16 cellular contexts compared by ENCODE assay signal in genomic region chr1:116179398-116179797, GRCh38.
DNase-seq lines count a peak whose midpoint lies in the region; ATAC-seq and TF ChIP-seq lines count a peak whose summit lies in the region.
"Had no signal": no experiment of that assay in that cellular context is flagged by ENCODE, and none has a peak within 500 bp of the region (broad histone marks: within the 10 kb centered on the region; RNA-seq: fewer than 3 reads in every experiment).

No MANE protein-coding gene starts in this region.

- no peak overlapping the region for H2AFZ ChIP-seq in hepatocyte
- no peak overlapping the region for H2AFZ ChIP-seq in neural cell (ENCODE audit: low read depth, low read length)
- H2AFZ ChIP-seq: GM23338 had no signal

- H3K4me2 ChIP-seq in hepatocyte (no peak overlapping the region), neural cell (ENCODE audit: low read length) (no peak overlapping the region)
- H3K4me2 ChIP-seq: GM23338 had no signal

- H3K9me2 ChIP-seq in hepatocyte (replicated peaks; ENCODE audit: insufficient read depth) (no peaks in the 10 kb centered on the region), neural cell (ENCODE audit: insufficient read depth, low read length) (no peaks in the 10 kb centered on the region)

- no peaks in the 10 kb centered on the region for H3F3A ChIP-seq in neural cell (ENCODE audit: insufficient read depth, low read length, poor library complexity, severe bottlenecking)

- intact Hi-C loops in upper lobe of right lung (cut with DNase I) (no loop called here), A673 (cut with micrococcal nuclease; ENCODE audit: unreplicated experiment) (no loop called here)

- H4K20me1 ChIP-seq in hepatocyte (ENCODE audit: insufficient read depth, poor library complexity, severe bottlenecking): no peaks in the 10 kb centered on the region
- H4K20me1 ChIP-seq in neural cell (ENCODE audit: insufficient read depth): no peaks in the 10 kb centered on the region

- TF ChIP-seq CTCF in hepatocyte (IDR thresholded peaks at IDR 0.05; ENCODE audit: poor library complexity) (no peak), neural cell (IDR thresholded peaks at IDR 0.05; ENCODE audit: poor library complexity, severe bottlenecking) (no peak), upper lobe of right lung (IDR thresholded peaks at IDR 0.05) (no peak), A673 (conservative IDR thresholded peaks at IDR 0.05; ENCODE audit: low read depth, low read length) (no peak)

- WGBS in hepatocyte (ENCODE audit: low lambda C conversion rate, missing lambda C conversion rate): 20% methylated on average over 2 of the region's 2 CpGs

- no peaks in the 10 kb centered on the region for H3K27me3 ChIP-seq in hepatocyte
- H3K27me3 ChIP-seq in neural cell (ENCODE audit: insufficient read depth, low read depth, low read length): no peaks in the 10 kb centered on the region
- no peaks in the 10 kb centered on the region for H3K27me3 ChIP-seq in upper lobe of right lung
- H3K27me3 ChIP-seq in A673 (replicated peaks; ENCODE audit: insufficient read depth, low read depth, low read length, poor library complexity): no peaks in the 10 kb centered on the region

- CTCF ChIA-PET in A673 (lab: Charles Lee): no interaction called here

- BruUV-seq in A673 (replicated peaks; lab: Mats Ljungman, UMichigan): no TSS peak

- H3K36me3 ChIP-seq in hepatocyte (replicated peaks; ENCODE audit: insufficient read depth, low read depth) (no peaks in the 10 kb centered on the region), neural cell (ENCODE audit: insufficient read depth, low read length) (no peaks in the 10 kb centered on the region), upper lobe of right lung (no peaks in the 10 kb centered on the region), A673 (ENCODE audit: insufficient read depth, low read length, poor library complexity, severe bottlenecking) (no peaks in the 10 kb centered on the region)

- no peak for TF ChIP-seq EP300 in neural cell (conservative IDR thresholded peaks at IDR 0.05; ENCODE audit: poor library complexity, severe bottlenecking)

- POLR2A ChIA-PET in A673 (lab: Charles Lee; ENCODE audit: low non-redundant PET): no interaction called here

- H3K4me3 ChIP-seq in hepatocyte (no peak overlapping the region), neural cell (ENCODE audit: low read length) (no peak overlapping the region), upper lobe of right lung (no peak overlapping the region), A673 (ENCODE audit: low read depth, low read length, poor library complexity, severe bottlenecking) (no peak overlapping the region)
- H3K4me3 ChIP-seq: GM23338, SK-N-MC had no signal

- H3K9me3 ChIP-seq in hepatocyte (ENCODE audit: low read depth) (no peaks in the 10 kb centered on the region), neural cell (ENCODE audit: low read length) (no peaks in the 10 kb centered on the region), upper lobe of right lung (no peaks in the 10 kb centered on the region), A673 (ENCODE audit: low read depth, low read length, poor library complexity, severe bottlenecking) (no peaks in the 10 kb centered on the region)

- H3K79me2 ChIP-seq in hepatocyte: no peaks in the 10 kb centered on the region
- no peaks in the 10 kb centered on the region for H3K79me2 ChIP-seq in neural cell (replicated peaks; ENCODE audit: insufficient read depth, low read length)

- no peak for TF ChIP-seq RAD21 in neural cell (conservative IDR thresholded peaks at IDR 0.05)

- ATAC-seq in HG03469 (IDR thresholded peaks at IDR 0.05; ENCODE audit: unreplicated experiment) (no peak), upper lobe of right lung (no peak)
- ATAC-seq: GM23338 had no signal

- DNase-seq in COLO668 (lab: John Stamatoyannopoulos, UW; ENCODE audit: unreplicated experiment) (peak; percentile 77), NCI-H774 (lab: John Stamatoyannopoulos, UW) (peak; percentile 39), hepatocyte (ENCODE audit: low spot score) (peak; percentile 66), upper lobe of right lung (no peak), A673 (ENCODE audit: low spot score) (no peak)
- DNase-seq: CD4-positive, alpha-beta memory T cell; GF-D8; KBM-7; NCI-H1092; NCI-H187; NCI-H2171; NCI-H446 treated with DMSO at 0.1 percent for 48 hours had no signal

- H3K4me1 ChIP-seq in hepatocyte (ENCODE audit: insufficient read depth) (peaks cover 14% of the 10 kb centered on the region), upper lobe of right lung (no peaks in the 10 kb centered on the region), A673 (ENCODE audit: insufficient read depth, low read length, poor library complexity, severe bottlenecking) (no peaks in the 10 kb centered on the region)

- H3K9ac ChIP-seq in neural cell (ENCODE audit: low read length): no peak overlapping the region

- H3K27ac ChIP-seq in hepatocyte (peak overlapping the region; percentile 87), neural cell (ENCODE audit: low read length) (peak overlapping the region; percentile 73), upper lobe of right lung (no peak overlapping the region), A673 (ENCODE audit: low read depth, low read length, poor library complexity, severe bottlenecking) (no peak overlapping the region)
- H3K27ac ChIP-seq: SK-N-MC had no signal

TF ChIP-seq in neural cell, 6 proteins besides CTCF, POLR2A, EP300 and RAD21:
- TF ChIP-seq SMC3 (conservative IDR thresholded peaks at IDR 0.05; ENCODE audit: poor library complexity) (no peak), TAF1 (IDR thresholded peaks at IDR 0.05; ENCODE audit: low read depth) (no peak), MXI1 (conservative IDR thresholded peaks at IDR 0.05; ENCODE audit: poor library complexity, severe bottlenecking) (no peak), POLR2AphosphoS5 (IDR thresholded peaks at IDR 0.05) (no peak), EZH2 (IDR thresholded peaks at IDR 0.05; ENCODE audit: borderline replicate concordance, insufficient read depth, low read length, poor library complexity, severe bottlenecking) (no peak)
- TF ChIP-seq, protein P1, sequence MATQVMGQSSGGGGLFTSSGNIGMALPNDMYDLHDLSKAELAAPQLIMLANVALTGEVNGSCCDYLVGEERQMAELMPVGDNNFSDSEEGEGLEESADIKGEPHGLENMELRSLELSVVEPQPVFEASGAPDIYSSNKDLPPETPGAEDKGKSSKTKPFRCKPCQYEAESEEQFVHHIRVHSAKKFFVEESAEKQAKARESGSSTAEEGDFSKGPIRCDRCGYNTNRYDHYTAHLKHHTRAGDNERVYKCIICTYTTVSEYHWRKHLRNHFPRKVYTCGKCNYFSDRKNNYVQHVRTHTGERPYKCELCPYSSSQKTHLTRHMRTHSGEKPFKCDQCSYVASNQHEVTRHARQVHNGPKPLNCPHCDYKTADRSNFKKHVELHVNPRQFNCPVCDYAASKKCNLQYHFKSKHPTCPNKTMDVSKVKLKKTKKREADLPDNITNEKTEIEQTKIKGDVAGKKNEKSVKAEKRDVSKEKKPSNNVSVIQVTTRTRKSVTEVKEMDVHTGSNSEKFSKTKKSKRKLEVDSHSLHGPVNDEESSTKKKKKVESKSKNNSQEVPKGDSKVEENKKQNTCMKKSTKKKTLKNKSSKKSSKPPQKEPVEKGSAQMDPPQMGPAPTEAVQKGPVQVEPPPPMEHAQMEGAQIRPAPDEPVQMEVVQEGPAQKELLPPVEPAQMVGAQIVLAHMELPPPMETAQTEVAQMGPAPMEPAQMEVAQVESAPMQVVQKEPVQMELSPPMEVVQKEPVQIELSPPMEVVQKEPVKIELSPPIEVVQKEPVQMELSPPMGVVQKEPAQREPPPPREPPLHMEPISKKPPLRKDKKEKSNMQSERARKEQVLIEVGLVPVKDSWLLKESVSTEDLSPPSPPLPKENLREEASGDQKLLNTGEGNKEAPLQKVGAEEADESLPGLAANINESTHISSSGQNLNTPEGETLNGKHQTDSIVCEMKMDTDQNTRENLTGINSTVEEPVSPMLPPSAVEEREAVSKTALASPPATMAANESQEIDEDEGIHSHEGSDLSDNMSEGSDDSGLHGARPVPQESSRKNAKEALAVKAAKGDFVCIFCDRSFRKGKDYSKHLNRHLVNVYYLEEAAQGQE (IDR thresholded peaks at IDR 0.05; ENCODE audit: borderline replicate concordance): no peak

Comparison
In these comparisons a context has a peak if more than half of its experiments do, and no peak if none do; other contexts are left out.
1. DNase-seq: peak in COLO668 (single experiment), NCI-H774 (single experiment) and hepatocyte (single experiment); none in upper lobe of right lung (single experiment) and A673 (single experiment).
2. H3K27ac ChIP-seq: peak in hepatocyte (single experiment) and neural cell (single experiment); none in upper lobe of right lung (single experiment) and A673 (single experiment).